ENCODE assay signal across 18 cellular contexts in genomic region chr18:58827886-58828285, GRCh38. TPM values are rescaled to one million over a fixed set of nuclear protein-coding genes. Genes with fewer than 3 reads are reported as not detected.
DNase-seq lines count a peak whose midpoint lies in the region; ATAC-seq and TF ChIP-seq lines count a peak whose summit lies in the region.
"Had no signal": no experiment of that assay in that cellular context is flagged by ENCODE, and none has a peak within 500 bp of the region (broad histone marks: within the 10 kb centered on the region; RNA-seq: fewer than 3 reads in every experiment).

No MANE protein-coding gene starts in this region.

- peaks cover 8 to 11% of the 10 kb centered on the region in 2 donors for H3K4me1 ChIP-seq in gastrocnemius medialis
- H3K4me1 ChIP-seq: BE2C had no signal

- H3K4me3 Mint-ChIP-seq in WTC11 = no peak overlapping the region
- no peak overlapping the region for H3K4me3 Mint-ChIP-seq in natural killer cell treated with Interleukin-12 subunit alpha and Interleukin-12 subunit beta and Interleukin-15 and Interleukin-18, amount 100 ng/mL, for 72 hours
- H3K4me3 Mint-ChIP-seq: CD4-positive, CD25-positive, alpha-beta regulatory T cell; CD8-positive, alpha-beta memory T cell; H9 had no signal

- CTCF ChIA-PET in WTC11 (lab: Charles Lee) = no interaction called here

- peaks cover 14% of the 10 kb centered on the region for H3K36me3 Mint-ChIP-seq in WTC11
- H3K36me3 Mint-ChIP-seq in natural killer cell treated with Interleukin-12 subunit alpha and Interleukin-12 subunit beta and Interleukin-15 and Interleukin-18, amount 100 ng/mL, for 72 hours = no peaks in the 10 kb centered on the region
- H3K36me3 Mint-ChIP-seq: CD4-positive, CD25-positive, alpha-beta regulatory T cell; CD8-positive, alpha-beta memory T cell had no signal

- POLR2A ChIA-PET in WTC11 (lab: Charles Lee) = no interaction called here

- H3K9me3 ChIP-seq in gastrocnemius medialis = no peaks in the 10 kb centered on the region
- H3K9me3 ChIP-seq: BE2C had no signal

- ATAC-seq in WTC11 = peak; percentile 27
- ATAC-seq in natural killer cell treated with Interleukin-12 subunit alpha and Interleukin-12 subunit beta and Interleukin-15 and Interleukin-18, amount 100 ng/mL, for 72 hours = peak; percentile 34 to 36
- peak in 1 of 2 donors; percentile 7 for ATAC-seq in gastrocnemius medialis
- no peak for ATAC-seq in GM19395 (IDR thresholded peaks at IDR 0.05; ENCODE audit: unreplicated experiment)
- ATAC-seq: GM12878 had no signal

- H3K27me3 Mint-ChIP-seq in WTC11 (ENCODE audit: low read depth) = peaks cover 3% of the 10 kb centered on the region
- H3K27me3 Mint-ChIP-seq in natural killer cell treated with Interleukin-12 subunit alpha and Interleukin-12 subunit beta and Interleukin-15 and Interleukin-18, amount 100 ng/mL, for 72 hours = peaks cover 8 to 18% of the 10 kb centered on the region in 2 donors

- no peak overlapping the region for H3K27ac Mint-ChIP-seq in WTC11
- no peak overlapping the region for H3K27ac Mint-ChIP-seq in natural killer cell treated with Interleukin-12 subunit alpha and Interleukin-12 subunit beta and Interleukin-15 and Interleukin-18, amount 100 ng/mL, for 72 hours
- H3K27ac Mint-ChIP-seq: CD4-positive, CD25-positive, alpha-beta regulatory T cell had no signal

- intact Hi-C loops in gastrocnemius medialis (cut with DNase I; ENCODE audit: low total_unique reads) = no loop called here

- in situ Hi-C loops in gastrocnemius medialis (cut with MboI; ENCODE audit: low sequenced_read_pairs in 4 of 4) = no loop called here

- H3K4me1 Mint-ChIP-seq in WTC11 = peaks cover 34% of the 10 kb centered on the region
- H3K4me1 Mint-ChIP-seq in natural killer cell treated with Interleukin-12 subunit alpha and Interleukin-12 subunit beta and Interleukin-15 and Interleukin-18, amount 100 ng/mL, for 72 hours (ENCODE audit: low read depth in 2 of 2) = no peaks in the 10 kb centered on the region
- H3K4me1 Mint-ChIP-seq: CD8-positive, alpha-beta memory T cell had no signal

- TF ChIP-seq POLR2A in gastrocnemius medialis (IDR thresholded peaks at IDR 0.05) = no peak

- H3K4me3 ChIP-seq in gastrocnemius medialis = no peak overlapping the region
- H3K4me3 ChIP-seq: GM12878 had no signal

- H3K9me3 Mint-ChIP-seq in WTC11 = peaks cover 23% of the 10 kb centered on the region
- H3K9me3 Mint-ChIP-seq in natural killer cell treated with Interleukin-12 subunit alpha and Interleukin-12 subunit beta and Interleukin-15 and Interleukin-18, amount 100 ng/mL, for 72 hours = no peaks in the 10 kb centered on the region

- peak overlapping the region; percentile 65 to 84 (median 72) for H3K27ac ChIP-seq in gastrocnemius medialis

- TF ChIP-seq CTCF in WTC11 (IDR thresholded peaks at IDR 0.05) = no peak
- TF ChIP-seq CTCF in gastrocnemius medialis (IDR thresholded peaks at IDR 0.05 in 4 of 5, conservative IDR thresholded peaks at IDR 0.05 in 1 of 5) = no peak

- H3K27me3 ChIP-seq in gastrocnemius medialis = no peaks in the 10 kb centered on the region
- H3K27me3 ChIP-seq: BE2C had no signal

- H3K36me3 ChIP-seq in gastrocnemius medialis = no peaks in the 10 kb centered on the region
- H3K36me3 ChIP-seq: BE2C had no signal

- DNase-seq in WTC11 (ENCODE audit: low spot score) (no peak), gastrocnemius medialis (no peak), NCI-H2171 treated with DMSO at 0.1 percent for 48 hours (lab: John Stamatoyannopoulos, UW) (no peak), NCI-H774 (lab: John Stamatoyannopoulos, UW) (no peak)
- no peak for DNase-seq in natural killer cell treated with Interleukin-12 subunit alpha and Interleukin-12 subunit beta and Interleukin-15 and Interleukin-18, amount 100 ng/mL, for 72 hours (ENCODE audit: low spot score)
- DNase-seq: BE2C; C1 segment of cervical spinal cord; CD4-positive, CD25-positive, alpha-beta regulatory T cell; CD8-positive, alpha-beta memory T cell; COR-L47; DMS 273 treated with DMSO at 0.1 percent for 48 hours; DMS53; DND-41; EL; GOT3; H9 had no signal

TF ChIP-seq in WTC11, 78 proteins besides CTCF, POLR2A, EP300 and RAD21:
- TF ChIP-seq ZNF263 (CRISPR knock-in tag; IDR thresholded peaks at IDR 0.05; ENCODE audit: low read depth) (no peak), MAX (CRISPR knock-in tag; IDR thresholded peaks at IDR 0.05) (0 out of 2 replicates have a peak, but pooled peaks have one; percentile 27), NR1H2 (CRISPR knock-in tag; IDR thresholded peaks at IDR 0.05) (no peak), PRDM15 (CRISPR knock-in tag; IDR thresholded peaks at IDR 0.05) (no peak), NR3C1 (CRISPR knock-in tag; conservative IDR thresholded peaks at IDR 0.05; ENCODE audit: low read depth) (no peak), MLX (CRISPR knock-in tag; IDR thresholded peaks at IDR 0.05) (no peak), ZNF138 (CRISPR knock-in tag; conservative IDR thresholded peaks at IDR 0.05) (no peak)

RNA-seq across cellular contexts. Expression of gene ZNF532, which starts 36.8 kb away (rescaled TPM):
- total RNA-seq in WTC11 (2021) (171 to 185 TPM (median 181 TPM) in 3 replicates), gastrocnemius medialis (100 to 1,000 TPM in 1 of 4 donors, 10 to 100 TPM in 3; 54.7 to 124 (median 91.2) TPM)
- 10 to 100 TPM in 1 of 2 donors, 1 to 10 TPM in 1; 3.3 to 19.3 TPM for total RNA-seq in natural killer cell treated with Interleukin-12 subunit alpha and Interleukin-12 subunit beta and Interleukin-15 and Interleukin-18, amount 100 ng/mL, for 72 hours
